In genomic region chr11:60919956-60920355, GRCh38 we compare ENCODE assay signal across 12 cellular contexts.
"Had no signal": no experiment of that assay in that cellular context is flagged by ENCODE, and none has a peak within 500 bp of the region (broad histone marks: within the 10 kb centered on the region; RNA-seq: fewer than 3 reads in every experiment).

No MANE protein-coding gene starts in this region.

- H2AFZ ChIP-seq: neural progenitor cell had no signal

- H3K36me3 ChIP-seq: neural progenitor cell had no signal

- H3K27ac Mint-ChIP-seq: immature natural killer cell; neural progenitor cell; stimulated activated effector memory CD8-positive, alpha-beta T cell treated with anti-CD3 and anti-CD28 coated beads, Interleukin-12 subunit alpha, Interleukin-12 subunit beta, amount 100 ng/mL, for 72 hours; T-helper 1 cell treated with Interleukin-12 subunit alpha and Interleukin-12 subunit beta and Interleukin-4 antibody, amounts not matched to agents 30 μg/mL and 1 μg/mL, for 36 hours had no signal

- H3K4me3 Mint-ChIP-seq: activated CD8-positive, alpha-beta T cell treated with anti-CD3 and anti-CD28 coated beads, Interleukin-2, amount 10 ng/mL, durations not matched to agents 7 days and 5 days; immature natural killer cell; neural progenitor cell; stimulated activated effector memory CD8-positive, alpha-beta T cell treated with anti-CD3 and anti-CD28 coated beads, Interleukin-12 subunit alpha, Interleukin-12 subunit beta, amount 100 ng/mL, for 72 hours; T-helper 1 cell treated with Interleukin-12 subunit alpha and Interleukin-12 subunit beta and Interleukin-4 antibody, amounts not matched to agents 30 μg/mL and 1 μg/mL, for 36 hours had no signal

- H3K4me2 ChIP-seq: neural progenitor cell had no signal

- ATAC-seq: activated CD8-positive, alpha-beta T cell treated with anti-CD3 and anti-CD28 coated beads, Interleukin-2, amount 10 ng/mL, durations not matched to agents 7 days and 5 days; pancreas; SK-N-SH treated with all-trans-retinoic acid at 6 μM for 48 hours; stimulated activated effector memory CD8-positive, alpha-beta T cell treated with anti-CD3 and anti-CD28 coated beads, Interleukin-12 subunit alpha, Interleukin-12 subunit beta, amount 100 ng/mL, for 72 hours had no signal

- H3K9me3 ChIP-seq: pancreas, tibial nerve had no signal

- H3K9me3 Mint-ChIP-seq: immature natural killer cell; neural progenitor cell; stimulated activated effector memory CD8-positive, alpha-beta T cell treated with anti-CD3 and anti-CD28 coated beads, Interleukin-12 subunit alpha, Interleukin-12 subunit beta, amount 100 ng/mL, for 72 hours; T-helper 1 cell treated with Interleukin-12 subunit alpha and Interleukin-12 subunit beta and Interleukin-4 antibody, amounts not matched to agents 30 μg/mL and 1 μg/mL, for 36 hours had no signal

- H3K4me3 ChIP-seq: neural progenitor cell, pancreas, skin epidermis, tibial nerve had no signal

- H3K9ac ChIP-seq: neural progenitor cell had no signal

- DNase-seq: activated CD4-positive, alpha-beta T cell treated with anti-CD3 and anti-CD28 coated beads for 48 hours; activated CD8-positive, alpha-beta T cell treated with anti-CD3 and anti-CD28 coated beads, Interleukin-2, amount 10 ng/mL, durations not matched to agents 7 days and 5 days; activated naive CD4-positive, alpha-beta T cell treated with Interleukin-2 at 50 U/mL for 16 hours; glutamatergic neuron; immature natural killer cell; pancreas had no signal

- H3K27ac ChIP-seq: neural progenitor cell, pancreas, skin epidermis, tibial nerve had no signal

- H3K27me3 ChIP-seq: neural progenitor cell, pancreas had no signal
